ENCODE assay signal across 28 cellular contexts in the genomic region with DNA sequence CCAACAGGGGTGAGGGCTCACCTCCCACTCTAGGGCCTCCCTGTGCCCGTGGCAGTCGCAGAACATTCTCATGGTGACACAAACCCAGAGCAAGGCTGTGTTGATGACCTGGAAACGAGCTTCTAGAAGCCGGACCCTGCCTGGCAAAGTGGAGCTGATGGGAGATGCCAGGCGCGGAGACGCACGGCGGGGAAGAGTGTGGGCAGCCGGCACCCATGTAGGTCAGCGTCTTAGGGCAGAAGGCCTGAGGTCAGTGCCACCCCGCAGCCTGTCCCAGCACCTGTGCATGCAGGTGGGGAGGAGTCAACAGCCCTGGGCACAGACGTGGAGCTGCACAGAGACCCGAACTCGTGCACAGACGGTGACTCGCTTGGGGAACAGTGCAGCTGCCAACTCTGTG. TPM values are rescaled to one million over a fixed set of nuclear protein-coding genes. Genes with fewer than 3 reads are reported as not detected.
DNase-seq lines count a peak whose midpoint lies in the region; ATAC-seq, FAIRE-seq and TF ChIP-seq lines count a peak whose summit lies in the region.
"Had no signal": no experiment of that assay in that cellular context is flagged by ENCODE, and none has a peak within 500 bp of the region (broad histone marks: within the 10 kb centered on the region; RNA-seq: fewer than 3 reads in every experiment).

No MANE protein-coding gene starts in this region.

- DNase-seq in neural progenitor cell (ENCODE audit: low spot score) (no peak), HepG2 (ENCODE audit: low spot score) (no peak)
- DNase-seq in activated CD4-positive, CD25-positive, alpha-beta regulatory T cell treated with anti-CD3 and anti-CD28 coated beads, Interleukin-2, amount 50 U/mL, for 72 hours: no peak
- no peak for DNase-seq in activated naive CD4-positive, alpha-beta T cell treated with anti-CD3 and anti-CD28 coated beads, Interleukin-2, amount 50 U/mL, for 16 hours
- DNase-seq: 8988T; ACHN; BE2C; C1 segment of cervical spinal cord; CD4-positive, CD25-positive, alpha-beta regulatory T cell; CD8-positive, alpha-beta memory T cell; COR-L47; DMS 273 treated with DMSO at 0.1 percent for 48 hours; DMS153; DMS53; DMS79; GF-D8 had no signal

- H2AFZ ChIP-seq in Loucy (ENCODE audit: low read length) (no peak overlapping the region), neural progenitor cell (replicated peaks) (no peak overlapping the region), HepG2 (ENCODE audit: low read length) (no peak overlapping the region)

- POLR2A ChIA-PET in HepG2 (lab: Yijun Ruan, JAX): no interaction called here

- H3K36me3 Mint-ChIP-seq in neural progenitor cell: no peaks in the 10 kb centered on the region
- H3K36me3 Mint-ChIP-seq: CD14-positive monocyte; CD4-positive, alpha-beta memory T cell; CD4-positive, CD25-positive, alpha-beta regulatory T cell had no signal

- no TSS peak for BruUV-seq in HepG2 (replicated peaks; lab: Mats Ljungman, UMichigan)

- H3K9ac ChIP-seq in BLaER1 (no peak overlapping the region), Loucy (ENCODE audit: low read depth, low read length, poor library complexity, severe bottlenecking) (peak overlapping the region; percentile 13), neural progenitor cell (no peak overlapping the region), HepG2 (ENCODE audit: insufficient read depth, low read depth, low read length) (no peak overlapping the region)
- H3K9ac ChIP-seq in BLaER1 treated with 17β-estradiol and CSF1 and Interleukin-3, amounts not matched to agents 10 nM and 100 nM: no peak overlapping the region

- peaks cover 13% of the 10 kb centered on the region for H3K27me3 Mint-ChIP-seq in neural progenitor cell (ENCODE audit: insufficient read depth, low read depth)

- in situ Hi-C loops in HepG2 (cut with HindIII; ENCODE audit: extremely low pct_ligation_motif_present, low pct_unique_long_range_greater_than_20kb): no loop called here

- H3K36me3 ChIP-seq in BLaER1 (no peaks in the 10 kb centered on the region), Loucy (ENCODE audit: insufficient read depth, low read length) (no peaks in the 10 kb centered on the region), neural progenitor cell (no peaks in the 10 kb centered on the region), HepG2 (replicated peaks in 1 of 2; ENCODE audit: control insufficient read depth in 1 of 2, insufficient read depth in 2 of 2, low read length in 2 of 2) (no peaks in the 10 kb centered on the region)
- H3K36me3 ChIP-seq in BLaER1 treated with 17β-estradiol and CSF1 and Interleukin-3, amounts not matched to agents 10 nM and 100 nM: no peaks in the 10 kb centered on the region
- H3K36me3 ChIP-seq: BE2C had no signal

- no peak overlapping the region for H3K4me3 Mint-ChIP-seq in neural progenitor cell
- H3K4me3 Mint-ChIP-seq: CD14-positive monocyte; CD4-positive, alpha-beta memory T cell; CD4-positive, CD25-positive, alpha-beta regulatory T cell; CD8-positive, alpha-beta memory T cell had no signal

- H3K4me2 ChIP-seq in BLaER1 (peak overlapping the region; percentile 83), Loucy (ENCODE audit: low read depth, low read length, poor library complexity, severe bottlenecking) (no peak overlapping the region), neural progenitor cell (no peak overlapping the region), HepG2 (ENCODE audit: low read depth, low read length) (no peak overlapping the region)
- peak overlapping the region in 8 of 11 experiments; percentile 40 to 91 (median 74); a peak in 12 of 22 replicates for H3K4me2 ChIP-seq in BLaER1 treated with 17β-estradiol and CSF1 and Interleukin-3, amounts not matched to agents 10 nM and 100 nM

- H4K20me1 ChIP-seq in BLaER1 (peaks cover 21% of the 10 kb centered on the region; the same call in 1 of the 2 replicates), Loucy (ENCODE audit: insufficient read depth, low read length, poor library complexity, severe bottlenecking) (no peaks in the 10 kb centered on the region), neural progenitor cell (ENCODE audit: low read depth) (no peaks in the 10 kb centered on the region), HepG2 (ENCODE audit: insufficient read depth, low read length) (no peaks in the 10 kb centered on the region; the same call in 1 of the 2 replicates)
- H4K20me1 ChIP-seq in BLaER1 treated with 17β-estradiol and CSF1 and Interleukin-3, amounts not matched to agents 10 nM and 100 nM: peaks cover 0 to 14% (median 4%) of the 10 kb centered on the region in 11 experiments; a peak in 5 of 22 replicates

- H3F3A ChIP-seq in Loucy (ENCODE audit: low read depth): peaks cover 15% of the 10 kb centered on the region
- no peaks in the 10 kb centered on the region for H3F3A ChIP-seq in neural progenitor cell (ENCODE audit: low read depth)

- intact Hi-C loops in HepG2 (cut with micrococcal nuclease; ENCODE audit: unreplicated experiment): no loop called here

- no peak for TF ChIP-seq RAD21 in HepG2 (CRISPR knock-in tag; IDR thresholded peaks at IDR 0.05)

- H3K4me3 ChIP-seq in BLaER1 (no peak overlapping the region), Loucy (ENCODE audit: low read length, poor library complexity, severe bottlenecking) (no peak overlapping the region), neural progenitor cell (no peak overlapping the region), HepG2 (replicated peaks in 1 of 3; ENCODE audit: insufficient read depth in 1 of 3, low read depth in 2 of 3, low read length in 3 of 3) (no peak overlapping the region)
- no peak overlapping the region for H3K4me3 ChIP-seq in BLaER1 treated with 17β-estradiol and CSF1 and Interleukin-3, amounts not matched to agents 10 nM and 100 nM

- peaks cover 41% of the 10 kb centered on the region for H3K4me1 ChIP-seq in BLaER1
- H3K4me1 ChIP-seq in BLaER1 treated with 17β-estradiol and CSF1 and Interleukin-3, amounts not matched to agents 10 nM and 100 nM: peaks cover 7 to 41% (median 29%) of the 10 kb centered on the region in 10 experiments; a peak in 18 of 20 replicates
- peaks cover 59% of the 10 kb centered on the region for H3K4me1 ChIP-seq in Loucy (ENCODE audit: insufficient read depth, low read length, poor library complexity, severe bottlenecking)
- no peaks in the 10 kb centered on the region for H3K4me1 ChIP-seq in neural progenitor cell
- no peaks in the 10 kb centered on the region for H3K4me1 ChIP-seq in HepG2 (ENCODE audit: insufficient read depth, low read length)
- H3K4me1 ChIP-seq: BE2C had no signal

- H3K79me2 ChIP-seq in Loucy (ENCODE audit: insufficient read depth, low read length) (no peaks in the 10 kb centered on the region), neural progenitor cell (ENCODE audit: low read depth) (no peaks in the 10 kb centered on the region), HepG2 (ENCODE audit: insufficient read depth, low read length) (no peaks in the 10 kb centered on the region)

- 100% methylated on average over 2 of the region's 17 CpGs for WGBS in HepG2 (ENCODE audit: low lambda C conversion rate)

- peaks cover 5% of the 10 kb centered on the region for H3K9me3 Mint-ChIP-seq in neural progenitor cell

- peak overlapping the region; percentile 66 for H3K27ac Mint-ChIP-seq in neural progenitor cell
- H3K27ac Mint-ChIP-seq: CD14-positive monocyte; CD4-positive, CD25-positive, alpha-beta regulatory T cell; CD8-positive, alpha-beta memory T cell had no signal

- no peak for TF ChIP-seq CTCF in Loucy (conservative IDR thresholded peaks at IDR 0.05; ENCODE audit: low read length)
- TF ChIP-seq CTCF in neural progenitor cell (IDR thresholded peaks at IDR 0.05): no peak
- TF ChIP-seq CTCF in HepG2 (CRISPR knock-in tag; IDR thresholded peaks at IDR 0.05): no peak

- no peak for ATAC-seq in GM21717 (IDR thresholded peaks at IDR 0.05; ENCODE audit: unreplicated experiment)
- no peak for ATAC-seq in HepG2

- H3K27ac ChIP-seq in BLaER1: no peak overlapping the region
- no peak overlapping the region for H3K27ac ChIP-seq in BLaER1 treated with 17β-estradiol and CSF1 and Interleukin-3, amounts not matched to agents 10 nM and 100 nM
- H3K27ac ChIP-seq in neural progenitor cell: no peak overlapping the region
- no peak overlapping the region for H3K27ac ChIP-seq in HepG2 (ENCODE audit: extremely low read length, insufficient read depth, low read length)

- FAIRE-seq in HepG2 (lab: Jason Lieb, UNC): no peak
- FAIRE-seq: A204.1, G401.6, GM12891, GM19239 had no signal

- TF ChIP-seq EP300 in HepG2 (IDR thresholded peaks at IDR 0.05; ENCODE audit: low read depth in 2 of 2, low read length in 2 of 2) (no peak), HepG2 (CRISPR knock-in tag; IDR thresholded peaks at IDR 0.05; ENCODE audit: borderline replicate concordance) (no peak)

- peaks cover 6% of the 10 kb centered on the region for H3K4me1 Mint-ChIP-seq in neural progenitor cell
- H3K4me1 Mint-ChIP-seq: CD14-positive monocyte had no signal

- no peaks in the 10 kb centered on the region for H3K9me2 ChIP-seq in Loucy (replicated peaks; ENCODE audit: low read depth, low read length)

- H3K27me3 ChIP-seq in BLaER1 (no peaks in the 10 kb centered on the region), Loucy (ENCODE audit: insufficient read depth, low read length, poor library complexity, severe bottlenecking) (no peaks in the 10 kb centered on the region), neural progenitor cell (no peaks in the 10 kb centered on the region), HepG2 (ENCODE audit: control insufficient read depth in 1 of 2, insufficient read depth in 2 of 2, low read length in 2 of 2) (peaks cover 20 to 85% of the 10 kb centered on the region in 2 experiments)
- peaks cover 0 to 7% (median 0%) of the 10 kb centered on the region in 11 experiments; a peak in 3 of 22 replicates for H3K27me3 ChIP-seq in BLaER1 treated with 17β-estradiol and CSF1 and Interleukin-3, amounts not matched to agents 10 nM and 100 nM
- H3K27me3 ChIP-seq: BE2C had no signal

- peaks cover 14% of the 10 kb centered on the region for H3K9me3 ChIP-seq in BLaER1
- peaks cover 9 to 16% (median 13%) of the 10 kb centered on the region in 11 experiments for H3K9me3 ChIP-seq in BLaER1 treated with 17β-estradiol and CSF1 and Interleukin-3, amounts not matched to agents 10 nM and 100 nM (replicated peaks in 1 of 11)
- peaks cover 4% of the 10 kb centered on the region; the same call in 1 of the 2 replicates for H3K9me3 ChIP-seq in Loucy (ENCODE audit: insufficient read depth, low read depth, low read length)
- no peaks in the 10 kb centered on the region for H3K9me3 ChIP-seq in neural progenitor cell (ENCODE audit: low read depth)
- no peaks in the 10 kb centered on the region for H3K9me3 ChIP-seq in HepG2 (ENCODE audit: low read length)
- H3K9me3 ChIP-seq: BE2C had no signal

- no peak for TF ChIP-seq POLR2A in HepG2 (IDR thresholded peaks at IDR 0.05; ENCODE audit: insufficient read depth in 1 of 2, low read depth in 2 of 2, low read length in 2 of 2)

- CTCF ChIA-PET in HepG2 (lab: Yijun Ruan, JAX; ENCODE audit: low intra/inter-chr PET ratio, low total read pairs): no interaction called here

RNA-seq across cellular contexts. Expression of gene SLC6A18, which starts 5.4 kb away (rescaled TPM):
- not detected in 2 replicates for total RNA-seq in neural progenitor cell (ENCODE audit: low replicate concordance)
- not detected in 2 replicates for total RNA-seq in HepG2 (2016; rRNA removed; fragmentation: Illumina TruSeq; extraction: Trizol)
- total RNA-seq in HepG2 (2016; cell fraction: cytosol; rRNA removed; fragmentation: Illumina TruSeq; extraction: Trizol; ENCODE audit: low read depth): not detected in 2 replicates
- total RNA-seq in HepG2 (2016; cell fraction: insoluble cytoplasmic fraction; rRNA removed; fragmentation: Illumina TruSeq; extraction: Trizol): not detected in 2 replicates
- not detected in 2 replicates for total RNA-seq in HepG2 (2016; cell fraction: membrane; rRNA removed; fragmentation: Illumina TruSeq; extraction: Trizol)
- not detected in 2 replicates for total RNA-seq in HepG2 (2016; cell fraction: nucleus; rRNA removed; fragmentation: Illumina TruSeq; extraction: Trizol)
- not detected in 2 replicates for polyA plus RNA-seq in HepG2 (2011; rRNA removed)
- not detected in 2 replicates for polyA plus RNA-seq in HepG2 (2011; cell fraction: cytosol; rRNA removed)
- not detected in 2 replicates for polyA plus RNA-seq in HepG2 (2011; cell fraction: nucleus; rRNA removed)
- polyA plus RNA-seq in HepG2 (2012): not detected in 2 replicates
- polyA plus RNA-seq in HepG2 (2016; cell fraction: cytosol; fragmentation: Illumina TruSeq; extraction: Trizol; ENCODE audit: low read depth): not detected in 2 replicates
- polyA plus RNA-seq in HepG2 (2016; cell fraction: insoluble cytoplasmic fraction; fragmentation: Illumina TruSeq; extraction: Trizol; ENCODE audit: low read depth): not detected in 2 replicates
- not detected in 2 replicates for polyA plus RNA-seq in HepG2 (2016; cell fraction: membrane; fragmentation: Illumina TruSeq; extraction: Trizol; ENCODE audit: low read depth)
- not detected in 2 replicates for polyA plus RNA-seq in HepG2 (2016; cell fraction: nucleus; fragmentation: Illumina TruSeq; extraction: Trizol; ENCODE audit: insufficient read depth, low read depth)
- not detected in 2 replicates for polyA minus RNA-seq in HepG2 (2011; rRNA and poly(A)+ RNA removed; ENCODE audit: low replicate concordance)
- not detected in 2 replicates for polyA minus RNA-seq in HepG2 (2011; cell fraction: cytosol; rRNA and poly(A)+ RNA removed)
- polyA minus RNA-seq in HepG2 (2011; cell fraction: nucleus; rRNA and poly(A)+ RNA removed): not detected in 2 replicates
- total RNA-seq: A673; CD4-positive, alpha-beta memory T cell; CD4-positive, CD25-positive, alpha-beta regulatory T cell; CD8-positive, alpha-beta memory T cell had no signal
- polyA plus RNA-seq: AG04450; CD14-positive monocyte; CD4-positive, alpha-beta memory T cell; CD4-positive, CD25-positive, alpha-beta regulatory T cell; CD8-positive, alpha-beta memory T cell had no signal

RNA-seq across cellular contexts. Expression of gene SLC6A19, which starts 29.2 kb away (rescaled TPM):
- total RNA-seq in neural progenitor cell (ENCODE audit: low replicate concordance) (not detected in 2 replicates), HepG2 (2016; rRNA removed; fragmentation: Illumina TruSeq; extraction: Trizol) (0.02 TPM in 1 of 2 replicates, not detected in the other)
- not detected in 2 replicates for total RNA-seq in HepG2 (2016; cell fraction: cytosol; rRNA removed; fragmentation: Illumina TruSeq; extraction: Trizol; ENCODE audit: low read depth)
- total RNA-seq in HepG2 (2016; cell fraction: insoluble cytoplasmic fraction; rRNA removed; fragmentation: Illumina TruSeq; extraction: Trizol): 0.06 TPM in 1 of 2 replicates, not detected in the other
- total RNA-seq in HepG2 (2016; cell fraction: membrane; rRNA removed; fragmentation: Illumina TruSeq; extraction: Trizol): not detected in 2 replicates
- total RNA-seq in HepG2 (2016; cell fraction: nucleus; rRNA removed; fragmentation: Illumina TruSeq; extraction: Trizol): not detected in 2 replicates
- 0.01 TPM in 1 of 2 replicates, not detected in the other for polyA plus RNA-seq in HepG2 (2011; rRNA removed)
- polyA plus RNA-seq in HepG2 (2011; cell fraction: cytosol; rRNA removed): 0.01 TPM in 1 of 2 replicates, not detected in the other
- 0.06 and 0.07 TPM in 2 replicates for polyA plus RNA-seq in HepG2 (2011; cell fraction: nucleus; rRNA removed)
- polyA plus RNA-seq in HepG2 (2012): not detected in 2 replicates
- polyA plus RNA-seq in HepG2 (2016; cell fraction: cytosol; fragmentation: Illumina TruSeq; extraction: Trizol; ENCODE audit: low read depth): not detected in 2 replicates
- not detected in 2 replicates for polyA plus RNA-seq in HepG2 (2016; cell fraction: insoluble cytoplasmic fraction; fragmentation: Illumina TruSeq; extraction: Trizol; ENCODE audit: low read depth)
- polyA plus RNA-seq in HepG2 (2016; cell fraction: membrane; fragmentation: Illumina TruSeq; extraction: Trizol; ENCODE audit: low read depth): not detected in 2 replicates
- polyA plus RNA-seq in HepG2 (2016; cell fraction: nucleus; fragmentation: Illumina TruSeq; extraction: Trizol; ENCODE audit: insufficient read depth, low read depth): 0.08 TPM in 1 of 2 replicates, not detected in the other
- 0.02 and 0.12 TPM in 2 replicates for polyA minus RNA-seq in HepG2 (2011; rRNA and poly(A)+ RNA removed; ENCODE audit: low replicate concordance)
- polyA minus RNA-seq in HepG2 (2011; cell fraction: cytosol; rRNA and poly(A)+ RNA removed): 0.09 TPM in 1 of 2 replicates, not detected in the other
- polyA minus RNA-seq in HepG2 (2011; cell fraction: nucleus; rRNA and poly(A)+ RNA removed): not detected in 2 replicates
- total RNA-seq: A673; CD4-positive, alpha-beta memory T cell; CD4-positive, CD25-positive, alpha-beta regulatory T cell; CD8-positive, alpha-beta memory T cell had no signal
- polyA plus RNA-seq: AG04450; CD14-positive monocyte; CD4-positive, alpha-beta memory T cell; CD4-positive, CD25-positive, alpha-beta regulatory T cell; CD8-positive, alpha-beta memory T cell had no signal

Comparison
In these comparisons a context has a peak if more than half of its experiments do, and no peak if none do; other contexts are left out.
1. H3K4me2 ChIP-seq: peak in BLaER1 (single experiment) and BLaER1 treated with 17β-estradiol and CSF1 and Interleukin-3, amounts not matched to agents 10 nM and 100 nM (8 of 11); none in Loucy (single experiment), neural progenitor cell (single experiment) and HepG2 (single experiment).